1 cellular context compared by ENCODE assay signal in genomic region chr17:40903129-40903847, GRCh38.
TF ChIP-seq lines count a peak whose summit lies in the region.

No MANE protein-coding gene starts in this region.

TF ChIP-seq in K562, 482 proteins besides CTCF, POLR2A, EP300 and RAD21 (continued from another document):
- TF ChIP-seq PHTF2 (CRISPR knock-in tag; IDR thresholded peaks at IDR 0.05), result no peak
- TF ChIP-seq SAFB2 (IDR thresholded peaks at IDR 0.05; ENCODE audit: borderline replicate concordance, low read depth, low read length, severe bottlenecking), result no peak
- no peak for TF ChIP-seq HDGF (IDR thresholded peaks at IDR 0.05)
- no peak for TF ChIP-seq GATA2 (CRISPR knock-in tag; IDR thresholded peaks at IDR 0.05)
- TF ChIP-seq NKRF (IDR thresholded peaks at IDR 0.05; ENCODE audit: borderline replicate concordance), result no peak
- TF ChIP-seq ARID1B (IDR thresholded peaks at IDR 0.05), result peak; percentile 46; the same call in 1 of the 2 replicates
- TF ChIP-seq ZFP91 (CRISPR knock-in tag; IDR thresholded peaks at IDR 0.05), result no peak
- no peak for TF ChIP-seq YBX1 (IDR thresholded peaks at IDR 0.05)
- TF ChIP-seq ATF4 (CRISPR knock-in tag; IDR thresholded peaks at IDR 0.05), result no peak
- TF ChIP-seq FIP1L1 (IDR thresholded peaks at IDR 0.05; ENCODE audit: low read depth, low read length, poor library complexity, severe bottlenecking), result no peak
- no peak for TF ChIP-seq ZNF75A (CRISPR knock-in tag; IDR thresholded peaks at IDR 0.05)
- TF ChIP-seq KDM1A (IDR thresholded peaks at IDR 0.05), result no peak
- no peak for TF ChIP-seq SP2 (IDR thresholded peaks at IDR 0.05; ENCODE audit: extremely low read depth, low read depth, low read length, poor library complexity, severe bottlenecking)
- TF ChIP-seq MEF2D (tag; conservative IDR thresholded peaks at IDR 0.05; ENCODE audit: low read depth), result no peak
- TF ChIP-seq ZNF175 (CRISPR knock-in tag; IDR thresholded peaks at IDR 0.05; ENCODE audit: low read depth), result 0 out of 2 replicates have a peak, but pooled peaks have one; percentile 26
- no peak for TF ChIP-seq ZNF274 (IDR thresholded peaks at IDR 0.05; ENCODE audit: borderline replicate concordance, low read depth, low read length)
- no peak for TF ChIP-seq ZNF707 (CRISPR knock-in tag; conservative IDR thresholded peaks at IDR 0.05)
- no peak for TF ChIP-seq ZNF609 (CRISPR knock-in tag; IDR thresholded peaks at IDR 0.05; ENCODE audit: borderline replicate concordance)
- no peak for TF ChIP-seq GATAD2B (IDR thresholded peaks at IDR 0.05; ENCODE audit: borderline replicate concordance)
- 0 out of 2 replicates have a peak, but pooled peaks have one; percentile 17 for TF ChIP-seq SMARCE1 (IDR thresholded peaks at IDR 0.05)
- 0 out of 2 replicates have a peak, but pooled peaks have one; percentile 22 for TF ChIP-seq L3MBTL2 (IDR thresholded peaks at IDR 0.05)
- no peak for TF ChIP-seq MAX (CRISPR knock-in tag; IDR thresholded peaks at IDR 0.05)
- TF ChIP-seq TSHZ1 (CRISPR knock-in tag; IDR thresholded peaks at IDR 0.05), result no peak
- no peak for TF ChIP-seq SLC30A9 (CRISPR knock-in tag; IDR thresholded peaks at IDR 0.05)
- no peak for TF ChIP-seq ZNF512 (tag; IDR thresholded peaks at IDR 0.05)
- TF ChIP-seq HLTF (IDR thresholded peaks at IDR 0.05), result no peak
- TF ChIP-seq EGR1 (conservative IDR thresholded peaks at IDR 0.05), result no peak
- no peak for TF ChIP-seq ZEB2 (IDR thresholded peaks at IDR 0.05)
- peak; percentile 8 for TF ChIP-seq MEIS2 (IDR thresholded peaks at IDR 0.05; ENCODE audit: partially characterized antibody)
- no peak for TF ChIP-seq NR4A1 (CRISPR knock-in tag; IDR thresholded peaks at IDR 0.05)
- TF ChIP-seq NR4A1 (tag; IDR thresholded peaks at IDR 0.05), result no peak
- TF ChIP-seq SIX5 (IDR thresholded peaks at IDR 0.05; ENCODE audit: borderline replicate concordance in 1 of 2, insufficient read depth in 1 of 2, low read depth in 1 of 2, low read length in 2 of 2), result no peak
- no peak for TF ChIP-seq PRPF4 (IDR thresholded peaks at IDR 0.05; ENCODE audit: insufficient read depth, low read depth, low read length, poor library complexity, severe bottlenecking)
